In the genomic region with DNA sequence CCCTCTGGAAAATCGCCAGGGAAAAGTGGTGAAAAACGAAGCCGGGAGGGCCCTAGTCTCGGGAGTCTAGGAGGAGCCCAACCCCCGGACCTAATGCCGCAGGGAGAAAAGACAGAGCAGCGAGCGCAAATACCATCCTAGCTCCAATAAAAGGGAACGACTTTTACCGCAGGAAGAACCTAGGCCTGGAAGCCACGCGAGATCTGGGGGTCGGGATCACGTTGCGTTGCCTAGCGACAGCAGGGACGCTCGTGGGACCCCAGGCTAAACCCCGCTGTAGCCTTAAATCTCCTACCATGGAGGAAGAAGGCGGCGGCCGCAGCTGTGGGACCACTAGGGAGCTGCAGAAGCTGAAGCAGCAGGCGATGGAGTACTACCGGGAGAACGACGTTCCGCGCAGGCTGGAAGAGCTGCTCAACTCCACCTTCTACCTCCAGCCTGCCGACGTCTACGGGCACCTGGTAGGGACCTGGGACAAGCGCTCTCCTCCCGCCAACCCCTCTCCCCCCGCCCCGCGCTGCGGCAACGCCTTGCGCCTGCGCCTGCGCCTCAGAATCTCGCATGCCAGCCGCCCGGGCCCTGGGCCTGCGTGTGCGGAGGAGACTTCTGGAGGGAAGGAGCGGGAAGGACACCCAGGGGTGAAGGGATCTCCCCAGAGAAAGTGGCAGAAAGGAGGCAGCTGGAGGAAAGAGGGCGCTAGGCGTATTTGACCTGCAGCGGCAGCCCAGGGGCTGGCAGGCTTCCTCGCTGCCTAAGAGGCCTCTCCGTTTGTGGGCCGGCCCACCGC, we compare ENCODE assay signal across 8 cellular contexts. TPM values are rescaled to one million over a fixed set of nuclear protein-coding genes. Genes with fewer than 3 reads are reported as not detected.
DNase-seq lines count a peak whose midpoint lies in the region; ATAC-seq and TF ChIP-seq lines count a peak whose summit lies in the region.

TSS of gene ENO4 (plus strand) at position 229 of the 787 bp plus-strand sequence. CDS start at position 297, 68 bp downstream.

- peak in 4 of 5 donors; percentile 1 to 22 (median 12) for DNase-seq in CD4-positive, alpha-beta memory T cell
- DNase-seq in NCI-H526 treated with DMSO at 0.1 percent for 48 hours (lab: John Stamatoyannopoulos, UW): peak; percentile 84
- peak; percentile 78 for DNase-seq in astrocyte of the cerebellum (ENCODE audit: low read depth)
- DNase-seq in right atrium auricular region (ENCODE audit: low spot score): peak; percentile 60
- DNase-seq in posterior vena cava (ENCODE audit: low spot score): peak; percentile 92
- no peak for DNase-seq in NCI-H1694 treated with DMSO at 0.1 percent for 48 hours (lab: John Stamatoyannopoulos, UW)

- peak within 1 kb of the TSS; percentile 18 to 84 (median 68) for H3K4me3 Mint-ChIP-seq in CD4-positive, alpha-beta memory T cell

- CTCF ChIA-PET in CD4-positive, alpha-beta memory T cell (lab: Charles Lee; ENCODE audit: partially characterized antibody): no interaction called here

- H3K36me3 Mint-ChIP-seq in CD4-positive, alpha-beta memory T cell: no peaks in the 10 kb centered on the region

- intact Hi-C loops in CD4-positive, alpha-beta memory T cell (cut with micrococcal nuclease): no loop called here
- intact Hi-C loops in posterior vena cava (cut with DNase I): no loop called here

- peaks cover 9% of the 10 kb centered on the region for H3K4me1 ChIP-seq in CD4-positive, alpha-beta memory T cell (ENCODE audit: insufficient read depth, low read length)
- peaks cover 0 to 12% of the 10 kb centered on the region in 2 donors for H3K4me1 ChIP-seq in right atrium auricular region

- H3K4me1 Mint-ChIP-seq in CD4-positive, alpha-beta memory T cell: peaks cover 0 to 18% (median 11%) of the 10 kb centered on the region in 4 donors

- peak; percentile 63 for ATAC-seq in HG03196 (IDR thresholded peaks at IDR 0.05; ENCODE audit: unreplicated experiment)

- H3K9me3 Mint-ChIP-seq in CD4-positive, alpha-beta memory T cell: peaks cover 0 to 2% (median 0%) of the 10 kb centered on the region in 8 donors

- POLR2A ChIA-PET in CD4-positive, alpha-beta memory T cell (lab: Charles Lee; ENCODE audit: partially characterized antibody): no interaction called here

- TF ChIP-seq CTCF in astrocyte of the cerebellum (IDR thresholded peaks at IDR 0.05; ENCODE audit: low read depth, low read length, missing control alignments) (no peak), right atrium auricular region (IDR thresholded peaks at IDR 0.05) (no peak)

- in situ Hi-C loops in astrocyte of the cerebellum (cut with HindIII; ENCODE audit: low sequenced_read_pairs): no loop called here

- peak; percentile 19 for TF ChIP-seq POLR2A in GM19193 (IDR thresholded peaks at IDR 0.05; ENCODE audit: extremely low read depth, insufficient read depth, insufficient read length)

- no peaks in the 10 kb centered on the region for H3K36me3 ChIP-seq in CD4-positive, alpha-beta memory T cell (ENCODE audit: insufficient read depth, low read length)
- H3K36me3 ChIP-seq in right atrium auricular region: no peaks in the 10 kb centered on the region

- peak within 1 kb of the TSS; percentile 38 to 43 for H3K4me3 ChIP-seq in CD4-positive, alpha-beta memory T cell (ENCODE audit: low read length in 2 of 2)
- H3K4me3 ChIP-seq in astrocyte of the cerebellum (ENCODE audit: low read depth, low read length) (peak within 1 kb of the TSS; percentile 72), right atrium auricular region (peak within 1 kb of the TSS; percentile 56 to 61)

- peaks cover 31 to 35% of the 10 kb centered on the region in 2 donors for H3K27me3 Mint-ChIP-seq in CD4-positive, alpha-beta memory T cell

- H3K9me3 ChIP-seq in CD4-positive, alpha-beta memory T cell (ENCODE audit: control insufficient read depth in 1 of 2, low read length in 2 of 2): no peaks in the 10 kb centered on the region
- no peaks in the 10 kb centered on the region for H3K9me3 ChIP-seq in right atrium auricular region

- H3K27me3 ChIP-seq in CD4-positive, alpha-beta memory T cell (ENCODE audit: insufficient read depth, low read length): no peaks in the 10 kb centered on the region
- H3K27me3 ChIP-seq in right atrium auricular region: no peaks in the 10 kb centered on the region

- peak within 1 kb of the TSS; percentile 20 for H3K27ac ChIP-seq in CD4-positive, alpha-beta memory T cell (ENCODE audit: low read depth, low read length)
- peak within 1 kb of the TSS; percentile 69 to 72 for H3K27ac ChIP-seq in right atrium auricular region

- peak within 1 kb of the TSS in 3 of 7 donors; percentile 31 to 71 (median 39) for H3K27ac Mint-ChIP-seq in CD4-positive, alpha-beta memory T cell

RNA-seq across cellular contexts. Expression of gene ENO4, which starts in this region (rescaled TPM):
- not detected for total RNA-seq in CD4-positive, alpha-beta memory T cell
- not detected for polyA plus RNA-seq in CD4-positive, alpha-beta memory T cell
- total RNA-seq in right atrium auricular region (under 1 TPM in 1 of 2 donors, not detected in 1; 0.15 TPM), posterior vena cava (under 1 TPM in 1 of 2 donors, not detected in 1; 0.32 TPM)

Comparison
In these comparisons a context has a peak if more than half of its experiments do, and no peak if none do; other contexts are left out.
1. Peak in DNase-seq, H3K4me3 ChIP-seq and H3K27ac ChIP-seq in CD4-positive, alpha-beta memory T cell; RNA of the gene not detected or under 1 TPM.
2. Peak in DNase-seq, H3K4me3 ChIP-seq and H3K27ac ChIP-seq in right atrium auricular region; RNA of the gene not detected or under 1 TPM.
3. Peak in DNase-seq in posterior vena cava; RNA of the gene not detected or under 1 TPM.